15 cellular contexts compared by ENCODE assay signal in genomic region chr2:201402651-201403573, GRCh38. TPM values are rescaled to one million over a fixed set of nuclear protein-coding genes. Genes with fewer than 3 reads are reported as not detected.
DNase-seq lines count a peak whose midpoint lies in the region; ATAC-seq, FAIRE-seq and TF ChIP-seq lines count a peak whose summit lies in the region.
"Had no signal": no experiment of that assay in that cellular context is flagged by ENCODE, and none has a peak within 500 bp of the region (broad histone marks: within the 10 kb centered on the region; RNA-seq: fewer than 3 reads in every experiment).

No MANE protein-coding gene starts in this region.

- H3K9me3 Mint-ChIP-seq in HFFc6 (no peaks in the 10 kb centered on the region), astrocyte (ENCODE audit: unreplicated experiment) (no peaks in the 10 kb centered on the region)
- H3K9me3 Mint-ChIP-seq: memory B cell had no signal

- no peaks in the 10 kb centered on the region for H3K9me3 ChIP-seq in A673 (ENCODE audit: low read depth, low read length, poor library complexity, severe bottlenecking)
- H3K9me3 ChIP-seq in astrocyte (ENCODE audit: insufficient read depth, low read depth, low read length): no peaks in the 10 kb centered on the region
- H3K9me3 ChIP-seq: HAP-1, testis had no signal

- H3K4me1 Mint-ChIP-seq in HFFc6 (ENCODE audit: low read depth): peaks cover 55% of the 10 kb centered on the region
- H3K4me1 Mint-ChIP-seq in astrocyte (ENCODE audit: low read depth, unreplicated experiment): peaks cover 31% of the 10 kb centered on the region

- ATAC-seq in left ventricle myocardium superior: peak; percentile 31
- no peak for ATAC-seq in HG03460 (IDR thresholded peaks at IDR 0.05; ENCODE audit: unreplicated experiment)
- ATAC-seq in HG03159 (IDR thresholded peaks at IDR 0.05; ENCODE audit: unreplicated experiment): no peak

- H3K27me3 ChIP-seq in A673 (replicated peaks; ENCODE audit: insufficient read depth, low read depth, low read length, poor library complexity): no peaks in the 10 kb centered on the region
- H3K27me3 ChIP-seq in astrocyte (ENCODE audit: insufficient read depth, low read length): no peaks in the 10 kb centered on the region
- H3K27me3 ChIP-seq: testis had no signal

- peak; percentile 63 for FAIRE-seq in astrocyte (lab: Jason Lieb, UNC)

- no peak overlapping the region for H3K4me2 ChIP-seq in astrocyte (ENCODE audit: low read length)

- DNase-seq in A673 (ENCODE audit: low spot score): no peak
- DNase-seq in HFFc6: peak; percentile 54
- DNase-seq in astrocyte (ENCODE audit: low read depth): peak; percentile 80
- DNase-seq in left ventricle myocardium superior: no peak
- no peak for DNase-seq in NCI-H82 (lab: John Stamatoyannopoulos, UW)
- DNase-seq in hepatic stellate cell (ENCODE audit: low spot score): no peak
- DNase-seq: ACHN; activated CD4-positive, CD25-positive, alpha-beta regulatory T cell; activated naive CD4-positive, alpha-beta T cell treated with anti-CD3 and anti-CD28 coated beads, Interleukin-2, amount 50 U/mL, for 16 hours; testis had no signal

- H3K4me1 ChIP-seq in A673 (ENCODE audit: insufficient read depth, low read length, poor library complexity, severe bottlenecking): peaks cover 64% of the 10 kb centered on the region
- peaks cover 9% of the 10 kb centered on the region for H3K4me1 ChIP-seq in astrocyte (ENCODE audit: insufficient read depth, low read length)
- H3K4me1 ChIP-seq: testis had no signal

- H3K36me3 Mint-ChIP-seq in HFFc6 (ENCODE audit: low read depth) (peaks cover 15% of the 10 kb centered on the region), astrocyte (ENCODE audit: low read depth, unreplicated experiment) (peaks cover 7% of the 10 kb centered on the region)

- H3K36me3 ChIP-seq in A673 (ENCODE audit: insufficient read depth, low read length, poor library complexity, severe bottlenecking): peaks cover 6% of the 10 kb centered on the region
- H3K36me3 ChIP-seq in astrocyte (ENCODE audit: insufficient read depth, low read length): peaks cover 16% of the 10 kb centered on the region
- H3K36me3 ChIP-seq: HAP-1 had no signal

- no TSS peak for BruUV-seq in A673 (replicated peaks; lab: Mats Ljungman, UMichigan)

- H3K4me3 Mint-ChIP-seq in HFFc6 (no peak overlapping the region; the same call in 1 of the 2 replicates), astrocyte (ENCODE audit: unreplicated experiment) (peak overlapping the region; percentile 2)
- H3K4me3 Mint-ChIP-seq: memory B cell had no signal

- H3K27ac ChIP-seq in A673 (ENCODE audit: low read depth, low read length, poor library complexity, severe bottlenecking) (peak overlapping the region; percentile 60), astrocyte (ENCODE audit: low read depth, low read length) (no peak overlapping the region)
- H3K27ac ChIP-seq: coronary artery, testis had no signal

- POLR2A ChIA-PET in A673 (lab: Charles Lee; ENCODE audit: low non-redundant PET): interaction anchor here (0.5 to 0.6 kb wide), 2 partner anchors 31 to 48 kb away, joined by 3 to 7 read pairs; partner anchors contain the start of genes STRADB and TRAK2

- H3K27ac Mint-ChIP-seq in HFFc6 (peak overlapping the region; percentile 53), astrocyte (ENCODE audit: unreplicated experiment) (peak overlapping the region; percentile 88)
- H3K27ac Mint-ChIP-seq: memory B cell had no signal

- peaks cover 4% of the 10 kb centered on the region for H3K79me2 ChIP-seq in astrocyte (ENCODE audit: insufficient read depth, low read length)

- TF ChIP-seq CTCF in A673 (conservative IDR thresholded peaks at IDR 0.05; ENCODE audit: low read depth, low read length) (no peak), HFFc6 (IDR thresholded peaks at IDR 0.05) (no peak), astrocyte (IDR thresholded peaks at IDR 0.05; ENCODE audit: insufficient read depth, low read depth, low read length) (no peak)

- H3K4me3 ChIP-seq in A673 (ENCODE audit: low read depth, low read length, poor library complexity, severe bottlenecking) (no peak overlapping the region), astrocyte (ENCODE audit: insufficient read depth, low read depth, low read length) (no peak overlapping the region)
- H3K4me3 ChIP-seq: coronary artery, HAP-1, testis had no signal

- intact Hi-C loops in A673 (cut with micrococcal nuclease; ENCODE audit: unreplicated experiment) (no loop called here), left ventricle myocardium superior (cut with micrococcal nuclease) (no loop called here)

- no peak overlapping the region for H3K9ac ChIP-seq in astrocyte (ENCODE audit: low read length)

- no peak overlapping the region for H2AFZ ChIP-seq in astrocyte (ENCODE audit: low read depth, low read length)

- no peaks in the 10 kb centered on the region for H3K27me3 Mint-ChIP-seq in HFFc6 (ENCODE audit: insufficient read depth)
- no peaks in the 10 kb centered on the region for H3K27me3 Mint-ChIP-seq in astrocyte (ENCODE audit: low read depth, unreplicated experiment)
- H3K27me3 Mint-ChIP-seq: memory B cell had no signal

- CTCF ChIA-PET in A673 (lab: Charles Lee): no interaction called here

- H4K20me1 ChIP-seq in astrocyte (ENCODE audit: insufficient read depth, low read length): peaks cover 5% of the 10 kb centered on the region

RNA-seq across cellular contexts. Expression of gene FLACC1, which starts 45.8 kb away (rescaled TPM):
- total RNA-seq in A673 (2021) (2.2 and 2.4 TPM in 2 replicates), astrocyte (1.7 and 2.2 TPM in 2 replicates), left ventricle myocardium superior (5.0 TPM)
- total RNA-seq in HFFc6 (2021; fragmentation: NEBNext Ultra II Directional; extraction: Animal tissue kit (Norgen Biotek cat#: 25700)): 1 to 10 TPM in 3 of 6 experiments, under 1 TPM in 3; 0.51 to 1.6 (median 0.87) TPM

RNA-seq across cellular contexts. Expression of gene TRAK2, which starts 48.3 kb away (rescaled TPM):
- total RNA-seq in A673 (2021) (30.1 and 31.7 TPM in 2 replicates), astrocyte (38.8 and 39.1 TPM in 2 replicates), left ventricle myocardium superior (202 TPM)
- 10 to 100 TPM; 43.2 to 55.8 (median 54.0) TPM for total RNA-seq in HFFc6 (2021; fragmentation: NEBNext Ultra II Directional; extraction: Animal tissue kit (Norgen Biotek cat#: 25700))

RNA-seq across cellular contexts. Expression of gene STRADB, which starts 48.6 kb away (rescaled TPM):
- total RNA-seq in A673 (2021) (24.3 and 29.3 TPM in 2 replicates), astrocyte (39.9 and 40.5 TPM in 2 replicates), left ventricle myocardium superior (81.4 TPM)
- 10 to 100 TPM; 37.7 to 51.0 (median 43.5) TPM for total RNA-seq in HFFc6 (2021; fragmentation: NEBNext Ultra II Directional; extraction: Animal tissue kit (Norgen Biotek cat#: 25700))

Comparison
In these comparisons a context has a peak if more than half of its experiments do, and no peak if none do; other contexts are left out.
1. DNase-seq: peak in HFFc6 (single experiment) and astrocyte (single experiment); none in A673 (single experiment), left ventricle myocardium superior (single experiment), NCI-H82 (single experiment) and hepatic stellate cell (single experiment).